14 cellular contexts compared by ENCODE assay signal in the genomic region with DNA sequence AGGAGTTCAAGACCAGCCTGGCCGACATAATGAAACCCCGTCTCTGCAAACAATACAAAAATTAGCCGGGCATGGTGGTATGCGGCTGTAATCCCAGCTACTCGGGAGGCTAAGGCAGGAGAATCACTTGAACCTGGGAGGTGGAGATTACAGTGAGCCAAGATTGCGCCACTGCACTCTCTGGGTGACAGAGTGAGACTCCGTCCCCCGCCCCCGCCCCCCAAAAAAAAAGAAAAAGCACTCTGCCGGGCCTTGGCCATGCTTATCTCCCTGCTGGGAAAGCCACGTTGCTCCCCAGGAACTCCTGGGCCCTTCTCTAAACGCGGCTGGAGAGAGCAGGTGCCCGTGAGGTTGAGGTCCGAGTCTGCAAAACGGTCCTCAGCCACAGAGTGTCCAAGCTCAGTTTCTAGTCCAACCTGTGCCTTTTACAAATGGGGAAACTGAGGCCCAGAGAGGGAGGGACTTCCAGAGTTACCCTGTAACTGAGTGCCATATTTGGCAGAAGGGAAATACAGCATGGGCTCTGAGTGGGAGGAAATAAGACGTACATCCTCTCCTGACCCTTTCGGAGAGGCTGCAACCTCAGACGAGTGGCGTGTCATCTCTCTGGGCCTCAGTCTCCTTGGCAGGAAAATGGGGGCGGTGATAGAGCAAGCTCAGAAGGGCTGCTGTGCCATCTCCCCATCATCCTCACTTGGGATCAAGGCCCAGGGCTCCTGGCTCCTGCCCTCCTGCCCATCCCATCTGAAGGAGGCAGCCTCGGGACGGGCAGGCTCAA. TPM values are rescaled to one million over a fixed set of nuclear protein-coding genes. Genes with fewer than 3 reads are reported as not detected.
A peak's percentile ranks its signal among the peaks of the same experiment; 100 is the strongest.
DNase-seq lines count a peak whose midpoint lies in the region; ATAC-seq, FAIRE-seq and TF ChIP-seq lines count a peak whose summit lies in the region.
"Had no signal": no experiment of that assay in that cellular context is flagged by ENCODE, and none has a peak within 500 bp of the region (broad histone marks: within the 10 kb centered on the region; RNA-seq: fewer than 3 reads in every experiment).

No MANE protein-coding gene starts in this region.

- H3K9me3 ChIP-seq in K562 (replicated peaks; ENCODE audit: control insufficient read depth, insufficient read depth, low read depth, low read length) (no peaks in the 10 kb centered on the region), right lobe of liver (no peaks in the 10 kb centered on the region), tibial nerve (no peaks in the 10 kb centered on the region), WERI-Rb-1 (ENCODE audit: severe bottlenecking) (no peaks in the 10 kb centered on the region)

- H3K4me3 Mint-ChIP-seq in activated naive CD4-positive, alpha-beta T cell treated with anti-CD3 and anti-CD28 coated beads, Interleukin-2, amount 10 ng/mL, durations not matched to agents 7 days and 5 days, result no peak overlapping the region
- H3K4me3 Mint-ChIP-seq: activated naive CD8-positive, alpha-beta T cell; neural crest cell had no signal

- no peaks in the 10 kb centered on the region for H3K9me1 ChIP-seq in K562 (ENCODE audit: control insufficient read depth, insufficient read depth, low read length)

- H4K20me1 ChIP-seq in K562 (replicated peaks; ENCODE audit: control insufficient read depth, insufficient read depth, low read length), result no peaks in the 10 kb centered on the region; the same call in 1 of the 2 replicates

- H3K36me3 ChIP-seq in K562 (ENCODE audit: control insufficient read depth, insufficient read depth, low read length) (peaks cover 46% of the 10 kb centered on the region; the same call in 2 of the 3 replicates), right lobe of liver (peaks cover 0 to 31% (median 15%) of the 10 kb centered on the region in 4 donors), tibial nerve (peaks cover under 1 to 42% (median 2%) of the 10 kb centered on the region in 3 donors), WERI-Rb-1 (peaks cover 77% of the 10 kb centered on the region)

- POLR2A ChIA-PET in K562 (lab: Yijun Ruan, JAX), result no interaction called here

- H3K4me2 ChIP-seq in K562 (ENCODE audit: insufficient read depth, low read length), result no peak overlapping the region

- H3K4me1 Mint-ChIP-seq in activated naive CD4-positive, alpha-beta T cell treated with anti-CD3 and anti-CD28 coated beads, Interleukin-2, amount 10 ng/mL, durations not matched to agents 7 days and 5 days, result peaks cover 40% of the 10 kb centered on the region

- H3K27me3 Mint-ChIP-seq in activated naive CD4-positive, alpha-beta T cell treated with anti-CD3 and anti-CD28 coated beads, Interleukin-2, amount 10 ng/mL, durations not matched to agents 7 days and 5 days, result no peaks in the 10 kb centered on the region
- H3K27me3 Mint-ChIP-seq: activated naive CD8-positive, alpha-beta T cell had no signal

- peaks cover 56% of the 10 kb centered on the region for H3K36me3 Mint-ChIP-seq in activated naive CD4-positive, alpha-beta T cell treated with anti-CD3 and anti-CD28 coated beads, Interleukin-2, amount 10 ng/mL, durations not matched to agents 7 days and 5 days

- peak overlapping the region in 1 of 2 experiments; percentile 88; a peak in 2 of 4 replicates for H3K9ac ChIP-seq in K562 (ENCODE audit: insufficient read depth in 1 of 2, low read depth in 2 of 2, low read length in 2 of 2)

- 40% methylated on average over 23 of the region's 23 CpGs for WGBS in K562 (ENCODE audit: insufficient coverage, low coverage, missing lambda C conversion rate)
- 41% methylated on average over 7 of the region's 23 CpGs for WGBS in right lobe of liver (ENCODE audit: insufficient coverage, low coverage, low lambda C conversion rate, missing lambda C conversion rate)
- WGBS in tibial nerve, 2 donors, result 75 to 81% methylated on average over 18 to 21 of the region's 23 CpGs

- TF ChIP-seq CTCF in K562 (IDR thresholded peaks at IDR 0.05 in 2 of 3, conservative IDR thresholded peaks at IDR 0.05 in 1 of 3; ENCODE audit: insufficient read depth in 2 of 3, low read depth in 1 of 3, low read length in 3 of 3) (no peak), right lobe of liver (IDR thresholded peaks at IDR 0.05) (no peak), tibial nerve (IDR thresholded peaks at IDR 0.05) (no peak), WERI-Rb-1 (IDR thresholded peaks at IDR 0.05; ENCODE audit: low read depth, low read length) (no peak)

- H3K27ac ChIP-seq in K562 (ENCODE audit: extremely low read depth, low read depth, low read length) (no peak overlapping the region; the same call in 2 of the 3 replicates), right lobe of liver (peak overlapping the region; percentile 23 to 86 (median 49)), tibial nerve (peak overlapping the region; percentile 78 to 98 (median 82)), WERI-Rb-1 (no peak overlapping the region)

- H3K27me3 ChIP-seq in K562 (ENCODE audit: control insufficient read depth in 2 of 2, insufficient read depth in 2 of 2, low read length in 2 of 2) (no peaks in the 10 kb centered on the region; a peak in 1 of 5 replicates), right lobe of liver (no peaks in the 10 kb centered on the region), tibial nerve (no peaks in the 10 kb centered on the region), WERI-Rb-1 (ENCODE audit: insufficient read depth, low read depth, severe bottlenecking) (no peaks in the 10 kb centered on the region)

- H3K4me1 ChIP-seq in K562 (replicated peaks in 1 of 2; ENCODE audit: control insufficient read depth in 2 of 2, insufficient read depth in 2 of 2, low read length in 2 of 2) (peaks cover 17 to 45% of the 10 kb centered on the region in 2 experiments), right lobe of liver (peaks cover 4 to 47% (median 20%) of the 10 kb centered on the region in 4 donors), tibial nerve (peaks cover 3 to 95% (median 49%) of the 10 kb centered on the region in 4 donors)

- DNase-seq in activated naive CD4-positive, alpha-beta T cell treated with anti-CD3 and anti-CD28 coated beads, Interleukin-2, amount 10 ng/mL, durations not matched to agents 7 days and 5 days, result no peak
- no peak for DNase-seq in activated naive CD4-positive, alpha-beta T cell treated with anti-CD3 and anti-CD28 coated beads, Interleukin-2, amount 50 U/mL, for 16 hours
- DNase-seq in K562 (ENCODE audit: extremely low read depth in 1 of 4, low spot score in 3 of 4) (peak in 2 of 4 experiments; percentile 47 to 64), right lobe of liver (no peak), tibial nerve (ENCODE audit: low spot score in 2 of 2) (no peak), WERI-Rb-1 (no peak)
- DNase-seq: dermis blood vessel endothelial cell, DND-41, kidney glomerular epithelial cell had no signal

- TF ChIP-seq POLR2A in K562 (conservative IDR thresholded peaks at IDR 0.05) (no peak), right lobe of liver (IDR thresholded peaks at IDR 0.05) (no peak), tibial nerve (IDR thresholded peaks at IDR 0.05) (no peak)

- intact Hi-C loops in K562 (cut with micrococcal nuclease), result no loop called here
- intact Hi-C loops in right lobe of liver (cut with DNase I), result no loop called here

- 0 out of 3 replicates have a peak, but pooled peaks cover 11% of the 10 kb centered on the region for H3K79me2 ChIP-seq in K562 (ENCODE audit: control insufficient read depth, insufficient read depth, low read length)

- TF ChIP-seq RAD21 in K562 (CRISPR knock-in tag; conservative IDR thresholded peaks at IDR 0.05 in 1 of 2, IDR thresholded peaks at IDR 0.05 in 1 of 2), result no peak

- no peaks in the 10 kb centered on the region for H3K9me3 Mint-ChIP-seq in activated naive CD4-positive, alpha-beta T cell treated with anti-CD3 and anti-CD28 coated beads, Interleukin-2, amount 10 ng/mL, durations not matched to agents 7 days and 5 days
- H3K9me3 Mint-ChIP-seq: neural crest cell had no signal

- FAIRE-seq in K562 (lab: Jason Lieb, UNC), result peak; percentile 66
- FAIRE-seq: frontal cortex had no signal

- in situ Hi-C loops in K562 (cut with MboI), result no loop called here

- no peak overlapping the region for H3K4me3 ChIP-seq in K562
- peak overlapping the region in 2 of 3 donors; percentile 83 to 85 for H3K4me3 ChIP-seq in right lobe of liver
- no peak overlapping the region for H3K4me3 ChIP-seq in tibial nerve
- H3K4me3 ChIP-seq in WERI-Rb-1 (ENCODE audit: low read depth, low read length), result no peak overlapping the region

- TF ChIP-seq EP300 in K562 (IDR thresholded peaks at IDR 0.05; ENCODE audit: low read length) (no peak), tibial nerve (IDR thresholded peaks at IDR 0.05) (no peak)

- H3K27ac Mint-ChIP-seq in activated naive CD4-positive, alpha-beta T cell treated with anti-CD3 and anti-CD28 coated beads, Interleukin-2, amount 10 ng/mL, durations not matched to agents 7 days and 5 days, result peak overlapping the region; percentile 37
- H3K27ac Mint-ChIP-seq: activated naive CD8-positive, alpha-beta T cell had no signal

- peak; percentile 38; the same call in 2 of the 3 replicates for ATAC-seq in K562
- no peak for ATAC-seq in right lobe of liver
- ATAC-seq in GM18907 (IDR thresholded peaks at IDR 0.05; ENCODE audit: unreplicated experiment), result no peak
- ATAC-seq in HG02759 (IDR thresholded peaks at IDR 0.05; ENCODE audit: unreplicated experiment), result no peak

- no peak overlapping the region for H2AFZ ChIP-seq in K562 (ENCODE audit: low read depth, low read length)

- no TSS peak for BruUV-seq in K562 (replicated peaks; lab: Mats Ljungman, UMichigan)

- CTCF ChIA-PET in activated naive CD4-positive, alpha-beta T cell treated with anti-CD3 and anti-CD28 coated beads, Interleukin-2, amount 10 ng/mL, durations not matched to agents 7 days and 5 days (lab: Charles Lee), result no interaction called here
- CTCF ChIA-PET in K562 (lab: Yijun Ruan, JAX; ENCODE audit: low intra/inter-chr PET ratio), result no interaction called here

RNA-seq across cellular contexts. Expression of a gene that starts 6.6 kb away (rescaled TPM):
- 1.0 and 4.9 TPM in 2 replicates for total RNA-seq in K562 (2011; cell fraction: chromatin; rRNA removed; ENCODE audit: low replicate concordance)
- total RNA-seq in K562 (2011; cell fraction: nucleolus; rRNA removed), result 1.0 and 1.3 TPM in 2 replicates
- total RNA-seq in K562 (2011; cell fraction: nucleoplasm; rRNA removed), result 1.4 and 1.8 TPM in 2 replicates
- total RNA-seq in K562 (2014; rRNA removed) (0.49 and 1.3 TPM in 2 replicates), K562 (2014; rRNA removed; fragmentation: Illumina TruSeq; extraction: Trizol) (0.45 and 0.69 TPM in 2 replicates), K562 (2015; rRNA removed; fragmentation: Illumina TruSeq; extraction: Trizol) (0.36 and 0.79 TPM in 2 replicates), K562 (2021) (0.58 and 0.66 TPM in 2 replicates), right lobe of liver (10 to 100 TPM; 14.0 to 69.7 (median 38.2) TPM), tibial nerve (10 to 100 TPM; 37.8 to 55.3 (median 45.8) TPM)
- polyA plus RNA-seq in K562 (2011; rRNA removed) (1.2 and 2.1 TPM in 2 replicates), K562 (2014; fragmentation: Illumina TruSeq; extraction: Trizol) (0.80 and 1.0 TPM in 2 replicates), K562 (2014; fragmentation: Nextera tagmentation; extraction: Ambion mirVana) (1 to 10 TPM in 1 of 2 experiments, under 1 TPM in 1; 0.80 to 1.0 TPM), K562 (2014; rRNA removed) (0.32 and 0.91 TPM in 2 replicates)
- polyA plus RNA-seq in K562 (2011; cell fraction: cytosol; rRNA removed), result 2.2 and 2.5 TPM in 2 replicates
- polyA plus RNA-seq in K562 (2011; cell fraction: nucleus; rRNA removed), result 3.7 and 4.1 TPM in 2 replicates
- 0.87 and 1.2 TPM in 2 replicates for polyA plus RNA-seq in K562 (2012)
- polyA minus RNA-seq in K562 (2011; rRNA and poly(A)+ RNA removed), result 0.48 and 2.0 TPM in 2 replicates
- polyA minus RNA-seq in K562 (2011; cell fraction: cytosol; rRNA and poly(A)+ RNA removed), result not detected in 2 replicates
- polyA minus RNA-seq in K562 (2011; cell fraction: nucleus; rRNA and poly(A)+ RNA removed), result 0.54 and 1.1 TPM in 2 replicates

RNA-seq across cellular contexts. Expression of a gene that starts 32.3 kb away (rescaled TPM):
- total RNA-seq in K562 (2011; cell fraction: chromatin; rRNA removed; ENCODE audit: low replicate concordance), result 23.0 and 71.8 TPM in 2 replicates
- total RNA-seq in K562 (2011; cell fraction: nucleolus; rRNA removed), result 46.7 and 55.7 TPM in 2 replicates
- 50.5 and 51.6 TPM in 2 replicates for total RNA-seq in K562 (2011; cell fraction: nucleoplasm; rRNA removed)
- 15.3 and 17.2 TPM in 2 replicates for total RNA-seq in K562 (2014; rRNA removed)
- total RNA-seq in K562 (2014; rRNA removed; fragmentation: Illumina TruSeq; extraction: Trizol), result 5.5 and 6.4 TPM in 2 replicates
- 8.4 TPM in 2 replicates for total RNA-seq in K562 (2015; rRNA removed; fragmentation: Illumina TruSeq; extraction: Trizol)
- 23.5 and 24.7 TPM in 2 replicates for total RNA-seq in K562 (2021)
- polyA plus RNA-seq in K562 (2011; rRNA removed), result 8.9 and 11.5 TPM in 2 replicates
- 12.9 and 17.9 TPM in 2 replicates for polyA plus RNA-seq in K562 (2011; cell fraction: cytosol; rRNA removed)
- polyA plus RNA-seq in K562 (2011; cell fraction: nucleus; rRNA removed), result 10.0 and 13.2 TPM in 2 replicates
- polyA plus RNA-seq in K562 (2012), result 14.0 and 15.6 TPM in 2 replicates
- 14.0 and 19.8 TPM in 2 replicates for polyA plus RNA-seq in K562 (2014; fragmentation: Illumina TruSeq; extraction: Trizol)
- 1 to 10 TPM; 2.9 to 3.5 TPM for polyA plus RNA-seq in K562 (2014; fragmentation: Nextera tagmentation; extraction: Ambion mirVana)
- 13.4 and 15.4 TPM in 2 replicates for polyA plus RNA-seq in K562 (2014; rRNA removed)
- polyA minus RNA-seq in K562 (2011; rRNA and poly(A)+ RNA removed), result 13.2 and 19.4 TPM in 2 replicates
- polyA minus RNA-seq in K562 (2011; cell fraction: cytosol; rRNA and poly(A)+ RNA removed), result 13.9 and 15.2 TPM in 2 replicates
- 7.0 and 8.6 TPM in 2 replicates for polyA minus RNA-seq in K562 (2011; cell fraction: nucleus; rRNA and poly(A)+ RNA removed)
- total RNA-seq in right lobe of liver, result 10 to 100 TPM in 5 of 6 experiments, 1 to 10 TPM in 1; 8.6 to 46.1 (median 22.1) TPM
- total RNA-seq in tibial nerve, result 10 to 100 TPM; 65.1 to 94.7 (median 81.1) TPM

RNA-seq across cellular contexts. Expression of a gene that starts 32.4 kb away (rescaled TPM):
- 34.0 and 59.4 TPM in 2 replicates for total RNA-seq in K562 (2011; cell fraction: chromatin; rRNA removed; ENCODE audit: low replicate concordance)
- 26.8 and 33.7 TPM in 2 replicates for total RNA-seq in K562 (2011; cell fraction: nucleolus; rRNA removed)
- total RNA-seq in K562 (2011; cell fraction: nucleoplasm; rRNA removed), result 23.8 and 32.1 TPM in 2 replicates
- 11.1 and 16.0 TPM in 2 replicates for total RNA-seq in K562 (2014; rRNA removed)
- 6.5 and 8.8 TPM in 2 replicates for total RNA-seq in K562 (2014; rRNA removed; fragmentation: Illumina TruSeq; extraction: Trizol)
- 8.5 and 9.2 TPM in 2 replicates for total RNA-seq in K562 (2015; rRNA removed; fragmentation: Illumina TruSeq; extraction: Trizol)
- total RNA-seq in K562 (2021), result 11.7 and 14.7 TPM in 2 replicates
- polyA plus RNA-seq in K562 (2011; rRNA removed), result 16.1 and 20.2 TPM in 2 replicates
- polyA plus RNA-seq in K562 (2011; cell fraction: cytosol; rRNA removed), result 21.7 and 22.5 TPM in 2 replicates
- 41.4 and 54.7 TPM in 2 replicates for polyA plus RNA-seq in K562 (2011; cell fraction: nucleus; rRNA removed)
- polyA plus RNA-seq in K562 (2012), result 9.8 and 19.5 TPM in 2 replicates
- polyA plus RNA-seq in K562 (2014; fragmentation: Illumina TruSeq; extraction: Trizol), result 13.4 and 14.8 TPM in 2 replicates
- polyA plus RNA-seq in K562 (2014; fragmentation: Nextera tagmentation; extraction: Ambion mirVana), result 10 to 100 TPM in 1 of 2 experiments, 1 to 10 TPM in 1; 6.4 to 11.0 TPM
- 16.8 and 21.8 TPM in 2 replicates for polyA plus RNA-seq in K562 (2014; rRNA removed)
- polyA minus RNA-seq in K562 (2011; rRNA and poly(A)+ RNA removed), result 6.0 and 7.0 TPM in 2 replicates
- 5.9 and 6.1 TPM in 2 replicates for polyA minus RNA-seq in K562 (2011; cell fraction: cytosol; rRNA and poly(A)+ RNA removed)
- polyA minus RNA-seq in K562 (2011; cell fraction: nucleus; rRNA and poly(A)+ RNA removed), result 6.3 and 7.3 TPM in 2 replicates
- total RNA-seq in right lobe of liver, result 10 to 100 TPM in 4 of 6 experiments, 1 to 10 TPM in 2; 7.2 to 12.7 (median 10.4) TPM
- total RNA-seq in tibial nerve, result 1 to 10 TPM; 7.4 to 9.0 (median 8.6) TPM

RNA-seq across cellular contexts. Expression of a gene that starts 33.2 kb away (rescaled TPM):
- 13.9 and 44.2 TPM in 2 replicates for total RNA-seq in K562 (2011; cell fraction: chromatin; rRNA removed; ENCODE audit: low replicate concordance)
- total RNA-seq in K562 (2011; cell fraction: nucleolus; rRNA removed), result 48.2 and 55.4 TPM in 2 replicates
- 27.6 and 38.4 TPM in 2 replicates for total RNA-seq in K562 (2011; cell fraction: nucleoplasm; rRNA removed)
- total RNA-seq in K562 (2014; rRNA removed), result 11.7 and 18.4 TPM in 2 replicates
- 7.5 and 8.4 TPM in 2 replicates for total RNA-seq in K562 (2014; rRNA removed; fragmentation: Illumina TruSeq; extraction: Trizol)
- 13.7 and 14.0 TPM in 2 replicates for total RNA-seq in K562 (2015; rRNA removed; fragmentation: Illumina TruSeq; extraction: Trizol)
- total RNA-seq in K562 (2021), result 14.2 and 14.7 TPM in 2 replicates
- 10.8 and 13.0 TPM in 2 replicates for polyA plus RNA-seq in K562 (2011; rRNA removed)
- 15.7 and 32.2 TPM in 2 replicates for polyA plus RNA-seq in K562 (2011; cell fraction: cytosol; rRNA removed)
- polyA plus RNA-seq in K562 (2011; cell fraction: nucleus; rRNA removed), result 9.0 and 11.9 TPM in 2 replicates
- polyA plus RNA-seq in K562 (2012), result 9.5 and 16.7 TPM in 2 replicates
- 14.0 and 15.0 TPM in 2 replicates for polyA plus RNA-seq in K562 (2014; fragmentation: Illumina TruSeq; extraction: Trizol)
- polyA plus RNA-seq in K562 (2014; fragmentation: Nextera tagmentation; extraction: Ambion mirVana), result 1 to 10 TPM; 2.6 to 3.7 TPM
- 10.6 and 11.1 TPM in 2 replicates for polyA plus RNA-seq in K562 (2014; rRNA removed)
- 16.4 and 25.9 TPM in 2 replicates for polyA minus RNA-seq in K562 (2011; rRNA and poly(A)+ RNA removed)
- polyA minus RNA-seq in K562 (2011; cell fraction: cytosol; rRNA and poly(A)+ RNA removed), result 6.7 and 11.4 TPM in 2 replicates
- polyA minus RNA-seq in K562 (2011; cell fraction: nucleus; rRNA and poly(A)+ RNA removed), result 16.6 and 23.7 TPM in 2 replicates
- total RNA-seq in right lobe of liver, result 10 to 100 TPM in 2 of 6 experiments, 1 to 10 TPM in 4; 6.6 to 17.3 (median 8.4) TPM
- 10 to 100 TPM in 3 of 4 donors, 1 to 10 TPM in 1; 9.4 to 13.1 (median 12.3) TPM for total RNA-seq in tibial nerve

RNA-seq across cellular contexts. Expression of a gene that starts 33.3 kb away (rescaled TPM):
- 545 and 736 TPM in 2 replicates for total RNA-seq in K562 (2011; cell fraction: chromatin; rRNA removed; ENCODE audit: low replicate concordance)
- total RNA-seq in K562 (2011; cell fraction: nucleolus; rRNA removed), result 287 and 308 TPM in 2 replicates
- 273 and 303 TPM in 2 replicates for total RNA-seq in K562 (2011; cell fraction: nucleoplasm; rRNA removed)
- total RNA-seq in K562 (2014; rRNA removed), result 64.3 and 92.3 TPM in 2 replicates
- 66.6 and 84.5 TPM in 2 replicates for total RNA-seq in K562 (2014; rRNA removed; fragmentation: Illumina TruSeq; extraction: Trizol)
- 69.9 and 70.6 TPM in 2 replicates for total RNA-seq in K562 (2015; rRNA removed; fragmentation: Illumina TruSeq; extraction: Trizol)
- total RNA-seq in K562 (2021), result 123 and 135 TPM in 2 replicates
- 71.2 and 106 TPM in 2 replicates for polyA plus RNA-seq in K562 (2011; rRNA removed)
- 109 and 123 TPM in 2 replicates for polyA plus RNA-seq in K562 (2011; cell fraction: cytosol; rRNA removed)
- 185 and 200 TPM in 2 replicates for polyA plus RNA-seq in K562 (2011; cell fraction: nucleus; rRNA removed)
- polyA plus RNA-seq in K562 (2012), result 61.5 and 77.1 TPM in 2 replicates
- 107 and 110 TPM in 2 replicates for polyA plus RNA-seq in K562 (2014; fragmentation: Illumina TruSeq; extraction: Trizol)
- polyA plus RNA-seq in K562 (2014; fragmentation: Nextera tagmentation; extraction: Ambion mirVana), result 10 to 100 TPM; 11.7 to 17.9 TPM
- polyA plus RNA-seq in K562 (2014; rRNA removed), result 64.7 and 70.6 TPM in 2 replicates
- 241 and 300 TPM in 2 replicates for polyA minus RNA-seq in K562 (2011; rRNA and poly(A)+ RNA removed)
- polyA minus RNA-seq in K562 (2011; cell fraction: cytosol; rRNA and poly(A)+ RNA removed), result 193 and 215 TPM in 2 replicates
- polyA minus RNA-seq in K562 (2011; cell fraction: nucleus; rRNA and poly(A)+ RNA removed), result 102 and 146 TPM in 2 replicates
- total RNA-seq in right lobe of liver, result 10 to 100 TPM; 10.5 to 18.7 (median 15.6) TPM
- total RNA-seq in tibial nerve, result 10 to 100 TPM; 22.9 to 76.5 (median 43.5) TPM

Comparison
In these comparisons a context has a peak if more than half of its experiments do, and no peak if none do; other contexts are left out.
1. H3K27ac ChIP-seq: peak in right lobe of liver (3 of 3) and tibial nerve (4 of 4); none in K562 (single experiment) and WERI-Rb-1 (single experiment).
2. H3K4me3 ChIP-seq: peak in right lobe of liver (2 of 3); none in K562 (single experiment), tibial nerve (0 of 4) and WERI-Rb-1 (single experiment).